In genomic region chr12:94705656-94706055, GRCh38 we compare ENCODE assay signal across 14 cellular contexts. TPM values are rescaled to one million over a fixed set of nuclear protein-coding genes. Genes with fewer than 3 reads are reported as not detected.
"Had no signal": no experiment of that assay in that cellular context is flagged by ENCODE, and none has a peak within 500 bp of the region (broad histone marks: within the 10 kb centered on the region; RNA-seq: fewer than 3 reads in every experiment).

No MANE protein-coding gene starts in this region.

- H3K9me3 ChIP-seq: thoracic aorta had no signal

- H3K9me3 Mint-ChIP-seq: activated T-helper 1 cell treated with anti-CD3 and anti-CD28 coated beads, Interleukin-12 subunit alpha, Interleukin-12 subunit beta, Interleukin-2, Interleukin-4 antibody, amounts not matched to agents 30 ng/mL and 10 ng/mL and 1 ng/mL, durations not matched to agents 14 hours and 24 hours and 36 hours; natural killer cell treated with Interleukin-12 subunit alpha and Interleukin-12 subunit beta and Interleukin-15 and Interleukin-18, amount 100 ng/mL, for 72 hours; stimulated activated naive CD8-positive, alpha-beta T cell treated with anti-CD3 and anti-CD28 coated beads, Interleukin-15, amount 100 ng/mL, for 72 hours had no signal

- H3K27me3 ChIP-seq: cardiac muscle cell had no signal

- ATAC-seq: natural killer cell treated with Interleukin-12 subunit alpha and Interleukin-12 subunit beta and Interleukin-15 and Interleukin-18, amount 100 ng/mL, for 72 hours had no signal

- DNase-seq: activated naive CD4-positive, alpha-beta T cell; aorta; stimulated activated CD4-positive, alpha-beta T cell treated with anti-CD3 and anti-CD28 coated beads, Interleukin-4, amount 100 ng/mL, for 1 hour; stimulated activated CD8-positive, alpha-beta memory T cell treated with anti-CD3 and anti-CD28 coated beads, Interleukin-4, amount 100 ng/mL, for 48 hours; T-helper 1 cell; WERI-Rb-1 had no signal

- H3K36me3 Mint-ChIP-seq: natural killer cell treated with Interleukin-12 subunit alpha and Interleukin-12 subunit beta and Interleukin-15 and Interleukin-18, amount 100 ng/mL, for 72 hours had no signal

- H3K27ac ChIP-seq: cardiac muscle cell, thoracic aorta, WERI-Rb-1 had no signal

- H3K36me3 ChIP-seq: cardiac muscle cell, thoracic aorta, WERI-Rb-1 had no signal

- H3K4me3 Mint-ChIP-seq: activated T-helper 1 cell treated with anti-CD3 and anti-CD28 coated beads, Interleukin-12 subunit alpha, Interleukin-12 subunit beta, Interleukin-2, Interleukin-4 antibody, amounts not matched to agents 30 ng/mL and 10 ng/mL and 1 ng/mL, durations not matched to agents 14 hours and 24 hours and 36 hours; natural killer cell treated with Interleukin-12 subunit alpha and Interleukin-12 subunit beta and Interleukin-15 and Interleukin-18, amount 100 ng/mL, for 72 hours; stimulated activated naive CD8-positive, alpha-beta T cell treated with anti-CD3 and anti-CD28 coated beads, Interleukin-15, amount 100 ng/mL, for 72 hours had no signal

- H3K27me3 Mint-ChIP-seq: stimulated activated naive CD8-positive, alpha-beta T cell treated with anti-CD3 and anti-CD28 coated beads, Interleukin-15, amount 100 ng/mL, for 72 hours had no signal

- H3K4me3 ChIP-seq: cardiac muscle cell, lung had no signal

- FAIRE-seq: colon had no signal

- H3K27ac Mint-ChIP-seq: activated T-helper 1 cell treated with anti-CD3 and anti-CD28 coated beads, Interleukin-12 subunit alpha, Interleukin-12 subunit beta, Interleukin-2, Interleukin-4 antibody, amounts not matched to agents 30 ng/mL and 10 ng/mL and 1 ng/mL, durations not matched to agents 14 hours and 24 hours and 36 hours; natural killer cell treated with Interleukin-12 subunit alpha and Interleukin-12 subunit beta and Interleukin-15 and Interleukin-18, amount 100 ng/mL, for 72 hours; stimulated activated naive CD8-positive, alpha-beta T cell treated with anti-CD3 and anti-CD28 coated beads, Interleukin-15, amount 100 ng/mL, for 72 hours had no signal

RNA-seq across cellular contexts. Expression of gene TMCC3, which starts 55.3 kb away (rescaled TPM):
- total RNA-seq: osteocyte had no signal
